Comparison of ENCODE assay signal across 2 cellular contexts in genomic region chr2:127057371-127058245, GRCh38.
A peak's percentile ranks its signal among the peaks of the same experiment; 100 is the strongest.
TF ChIP-seq lines count a peak whose summit lies in the region.

No MANE protein-coding gene starts in this region.

TF ChIP-seq in HepG2, 621 proteins besides CTCF, POLR2A, EP300 and RAD21:
- TF ChIP-seq TAF1 (CRISPR knock-in tag; IDR thresholded peaks at IDR 0.05) (0 out of 2 replicates have a peak, but pooled peaks have one; percentile 12), ZNF879 (CRISPR knock-in tag; IDR thresholded peaks at IDR 0.05) (no peak), CSRNP2 (CRISPR knock-in tag; conservative IDR thresholded peaks at IDR 0.05; ENCODE audit: low read depth) (no peak), ZBTB33 (CRISPR knock-in tag; IDR thresholded peaks at IDR 0.05) (peak; percentile 60; the same call in 1 of the 2 replicates), ZNF343 (CRISPR knock-in tag; IDR thresholded peaks at IDR 0.05) (no peak), ARNT (IDR thresholded peaks at IDR 0.05) (no peak)

TF ChIP-seq in H1, 55 proteins besides CTCF, POLR2A, EP300 and RAD21:
- TF ChIP-seq RNF2 (IDR thresholded peaks at IDR 0.05; ENCODE audit: borderline replicate concordance, low read depth, low read length, missing control alignments, poor library complexity, severe bottlenecking) (no peak), JUN (IDR thresholded peaks at IDR 0.05; ENCODE audit: low read depth, low read length) (no peak)
